Comparison of ENCODE assay signal across 8 cellular contexts in the genomic region with DNA sequence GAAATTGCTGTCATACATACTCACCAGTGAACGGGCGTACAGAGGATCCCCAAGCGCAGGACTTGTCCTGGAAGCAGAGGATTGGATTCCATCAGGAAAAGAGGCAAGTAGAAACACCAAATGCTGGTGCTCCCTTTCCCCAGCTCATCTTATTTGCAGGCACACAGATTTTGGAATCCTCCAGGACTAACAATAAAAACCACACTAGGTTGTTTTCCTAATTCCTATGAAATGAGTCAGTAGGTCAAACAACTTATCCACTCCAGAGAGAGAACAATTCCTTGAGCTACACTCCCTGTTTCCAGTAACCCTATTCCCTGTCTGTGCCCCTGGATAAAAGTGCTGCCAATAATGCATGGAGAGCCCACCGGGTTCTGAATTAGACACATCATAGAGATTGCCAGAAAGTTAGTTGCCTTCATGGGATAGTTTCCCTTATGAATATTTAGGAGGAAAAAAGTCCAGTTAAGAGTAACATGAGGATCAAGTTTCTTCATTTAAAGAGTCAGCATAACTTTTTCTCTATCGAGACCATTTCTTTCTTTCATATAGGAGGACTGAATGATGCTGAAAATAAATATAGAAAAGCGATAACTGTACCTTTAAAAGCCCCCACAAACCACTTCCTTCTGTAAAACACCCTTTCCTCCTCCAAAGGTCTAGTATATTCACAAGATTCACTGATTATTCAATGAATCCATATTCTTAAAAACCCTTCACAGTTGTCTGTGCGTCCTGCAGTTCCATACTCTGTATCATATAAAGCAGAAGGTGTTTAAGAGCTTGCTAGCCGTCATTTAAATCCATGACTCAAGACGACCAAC.
A peak's percentile ranks its signal among the peaks of the same experiment; 100 is the strongest.
DNase-seq lines count a peak whose midpoint lies in the region; ATAC-seq and TF ChIP-seq lines count a peak whose summit lies in the region.

No MANE protein-coding gene starts in this region.

- peak overlapping the region; percentile 84 for H3K27ac ChIP-seq in CD8-positive, alpha-beta memory T cell (ENCODE audit: low read depth, low read length)
- H3K27ac ChIP-seq in fibroblast of lung (ENCODE audit: insufficient read depth, low read length) = peak overlapping the region; percentile 89

- H3K4me2 ChIP-seq in fibroblast of lung (ENCODE audit: extremely low read depth, insufficient read depth, low read length) = peak overlapping the region; percentile 97

- H3K27me3 ChIP-seq in CD8-positive, alpha-beta memory T cell (ENCODE audit: insufficient read depth, low read length, poor library complexity, severe bottlenecking) = no peaks in the 10 kb centered on the region
- H3K27me3 ChIP-seq in fibroblast of lung (ENCODE audit: control insufficient read depth, insufficient read depth, low read length) = no peaks in the 10 kb centered on the region

- H3K4me3 ChIP-seq in CD8-positive, alpha-beta memory T cell (ENCODE audit: low read length) = peak overlapping the region; percentile 80
- peak overlapping the region; percentile 83 to 97 (median 87) for H3K4me3 ChIP-seq in fibroblast of lung (replicated peaks in 1 of 4; ENCODE audit: control extremely low read depth in 1 of 4, insufficient read depth in 1 of 4, low read depth in 3 of 4, low read length in 4 of 4)
- peak overlapping the region; percentile 61 for H3K4me3 ChIP-seq in skeletal muscle cell (ENCODE audit: low read depth, low read length)

- no peak overlapping the region for H2AFZ ChIP-seq in fibroblast of lung (ENCODE audit: low read length)

- H3K4me1 ChIP-seq in CD8-positive, alpha-beta memory T cell (ENCODE audit: insufficient read depth, low read length) = peaks cover 76% of the 10 kb centered on the region
- H3K4me1 ChIP-seq in fibroblast of lung (ENCODE audit: control insufficient read depth, extremely low read depth, insufficient read depth, low read length) = peaks cover 26% of the 10 kb centered on the region

- H4K20me1 ChIP-seq in fibroblast of lung (ENCODE audit: control insufficient read depth, extremely low read depth, insufficient read depth, low read length) = no peaks in the 10 kb centered on the region

- H3K36me3 ChIP-seq in CD8-positive, alpha-beta memory T cell (ENCODE audit: insufficient read depth, low read length) = no peaks in the 10 kb centered on the region
- H3K36me3 ChIP-seq in fibroblast of lung (ENCODE audit: control insufficient read depth, insufficient read depth, low read length) = peaks cover 9% of the 10 kb centered on the region

- POLR2A ChIA-PET in CD8-positive, alpha-beta memory T cell (lab: Charles Lee) = interaction anchor here (0.5 to 1.3 kb wide), 5 partner anchors 8 to 1097 kb away, joined by 3 to 5 read pairs (median 3); no protein-coding TSS in a partner anchor

- H3K9me3 Mint-ChIP-seq in CD8-positive, alpha-beta memory T cell = no peaks in the 10 kb centered on the region

- H3K9ac ChIP-seq in fibroblast of lung (ENCODE audit: insufficient read depth, low read length) = peak overlapping the region; percentile 89

- H3K4me1 Mint-ChIP-seq in CD8-positive, alpha-beta memory T cell = peaks cover 84 to 94% (median 93%) of the 10 kb centered on the region in 3 donors
- H3K4me1 Mint-ChIP-seq in T-helper 17 cell = peaks cover 84% of the 10 kb centered on the region

- peaks cover 84% of the 10 kb centered on the region for H3K79me2 ChIP-seq in fibroblast of lung (ENCODE audit: control insufficient read depth, insufficient read depth, low read length)

- H3K36me3 Mint-ChIP-seq in CD8-positive, alpha-beta memory T cell = peaks cover 0 to 67% (median 0%) of the 10 kb centered on the region in 3 donors
- H3K36me3 Mint-ChIP-seq in T-helper 17 cell (ENCODE audit: low read depth) = peaks cover 12% of the 10 kb centered on the region

- H3K27ac Mint-ChIP-seq in CD8-positive, alpha-beta memory T cell = peak overlapping the region; percentile 93 to 98 (median 96)
- H3K27ac Mint-ChIP-seq in T-helper 17 cell = peak overlapping the region; percentile 94

- peaks cover 0 to 3% of the 10 kb centered on the region in 2 donors for H3K27me3 Mint-ChIP-seq in CD8-positive, alpha-beta memory T cell
- H3K27me3 Mint-ChIP-seq in T-helper 17 cell = no peaks in the 10 kb centered on the region

- no peaks in the 10 kb centered on the region for H3K9me3 ChIP-seq in CD8-positive, alpha-beta memory T cell (ENCODE audit: low read length)
- H3K9me3 ChIP-seq in T-helper 17 cell (ENCODE audit: control insufficient read depth, low read length, poor library complexity, severe bottlenecking) (no peaks in the 10 kb centered on the region), fibroblast of lung (ENCODE audit: control insufficient read depth, insufficient read depth, low read depth, low read length) (no peaks in the 10 kb centered on the region)

- peak overlapping the region; percentile 89 to 96 (median 92) for H3K4me3 Mint-ChIP-seq in CD8-positive, alpha-beta memory T cell
- peak overlapping the region; percentile 86 for H3K4me3 Mint-ChIP-seq in T-helper 17 cell

- ATAC-seq in HG02588 (IDR thresholded peaks at IDR 0.05; ENCODE audit: unreplicated experiment) (peak; percentile 2), T-helper 17 cell (no peak), GM21723 (IDR thresholded peaks at IDR 0.05; ENCODE audit: unreplicated experiment) (no peak)

- TF ChIP-seq CTCF in fibroblast of lung (conservative IDR thresholded peaks at IDR 0.05 in 1 of 2, IDR thresholded peaks at IDR 0.05 in 1 of 2; ENCODE audit: low read depth in 1 of 2, low read length in 2 of 2) = no peak

- peak in 2 of 5 donors; percentile 28 to 43 for DNase-seq in CD8-positive, alpha-beta memory T cell
- DNase-seq in T-helper 17 cell = no peak
- DNase-seq in fibroblast of lung (ENCODE audit: low read depth in 2 of 2) = peak; percentile 84 to 92
- DNase-seq in skeletal muscle cell (ENCODE audit: low read depth) = no peak
- no peak for DNase-seq in NCI-H524 (lab: John Stamatoyannopoulos, UW)
- no peak for DNase-seq in NCI-H2196 treated with DMSO at 0.1 percent for 48 hours (lab: John Stamatoyannopoulos, UW; ENCODE audit: unreplicated experiment)

- CTCF ChIA-PET in CD8-positive, alpha-beta memory T cell (lab: Charles Lee) = interaction anchor here (0.9 to 4.7 kb wide), 8 partner anchors 11 to 70 kb away, joined by 3 to 27 read pairs (median 8); no protein-coding TSS in a partner anchor

Comparison
In these comparisons a context has a peak if more than half of its experiments do, and no peak if none do; other contexts are left out.
1. DNase-seq: peak in fibroblast of lung (2 of 2); none in T-helper 17 cell (0 of 3), skeletal muscle cell (single experiment), NCI-H524 (0 of 2) and NCI-H2196 treated with DMSO at 0.1 percent for 48 hours (single experiment).
2. Peak in every context shown above with its lines, with median percentiles within 50 percentile points of each other: H3K4me3 ChIP-seq.